Comparison of ENCODE assay signal across 21 cellular contexts in genomic region chr6:23350752-23351453, GRCh38.
DNase-seq lines count a peak whose midpoint lies in the region; ATAC-seq and TF ChIP-seq lines count a peak whose summit lies in the region.
"Had no signal": no experiment of that assay in that cellular context is flagged by ENCODE, and none has a peak within 500 bp of the region (broad histone marks: within the 10 kb centered on the region; RNA-seq: fewer than 3 reads in every experiment).

No MANE protein-coding gene starts in this region.

- H4K20me1 ChIP-seq in SK-N-SH (ENCODE audit: insufficient read depth): no peaks in the 10 kb centered on the region
- H4K20me1 ChIP-seq: BLaER1 had no signal

- ATAC-seq in foreskin keratinocyte (peak; percentile 51), esophagus mucosa (no peak), left ventricle myocardium superior (no peak)
- no peak for ATAC-seq in stimulated activated naive CD8-positive, alpha-beta T cell treated with anti-CD3 and anti-CD28 coated beads, Interleukin-15, amount 100 ng/mL, for 72 hours
- ATAC-seq: K562 had no signal

- no peaks in the 10 kb centered on the region for H3K27me3 Mint-ChIP-seq in stimulated activated naive CD8-positive, alpha-beta T cell treated with anti-CD3 and anti-CD28 coated beads, Interleukin-15, amount 100 ng/mL, for 72 hours
- H3K27me3 Mint-ChIP-seq: CD4-positive, alpha-beta memory T cell had no signal

- peak; percentile 37 to 98; a peak in 3 of 4 replicates for TF ChIP-seq EP300 in SK-N-SH (IDR thresholded peaks at IDR 0.05; ENCODE audit: borderline replicate concordance in 1 of 2, low read depth in 1 of 2, low read length in 1 of 2)

- H3K4me3 ChIP-seq in SK-N-SH (ENCODE audit: low read depth in 2 of 2, low read length in 1 of 2): no peak overlapping the region
- H3K4me3 ChIP-seq: BLaER1, K562 had no signal

- H3K79me2 ChIP-seq in SK-N-SH (ENCODE audit: insufficient read depth): no peaks in the 10 kb centered on the region

- H3K4me1 ChIP-seq in SK-N-SH (ENCODE audit: control insufficient read depth in 1 of 2, insufficient read depth in 2 of 2, low read depth in 1 of 2, low read length in 1 of 2): peaks cover 4 to 19% of the 10 kb centered on the region in 2 experiments; a peak in 3 of 4 replicates
- H3K4me1 ChIP-seq in foreskin keratinocyte: peaks cover 4% of the 10 kb centered on the region
- H3K4me1 ChIP-seq: BLaER1 had no signal

- no peaks in the 10 kb centered on the region for H3K9me2 ChIP-seq in SK-N-SH

- peak; percentile 36 for TF ChIP-seq RAD21 in SK-N-SH (IDR thresholded peaks at IDR 0.05; ENCODE audit: low read length)

- intact Hi-C loops in left ventricle myocardium superior (cut with micrococcal nuclease): no loop called here

- no peak overlapping the region for H3K4me3 Mint-ChIP-seq in stimulated activated naive CD8-positive, alpha-beta T cell treated with anti-CD3 and anti-CD28 coated beads, Interleukin-15, amount 100 ng/mL, for 72 hours
- H3K4me3 Mint-ChIP-seq: CD4-positive, alpha-beta memory T cell; HFFc6 had no signal

- H3K36me3 ChIP-seq in SK-N-SH (replicated peaks in 1 of 2; ENCODE audit: control insufficient read depth in 1 of 2, insufficient read depth in 2 of 2, low read length in 1 of 2): no peaks in the 10 kb centered on the region
- H3K36me3 ChIP-seq: BLaER1 had no signal

- no peak overlapping the region for H3K27ac Mint-ChIP-seq in stimulated activated naive CD8-positive, alpha-beta T cell treated with anti-CD3 and anti-CD28 coated beads, Interleukin-15, amount 100 ng/mL, for 72 hours
- H3K27ac Mint-ChIP-seq: CD4-positive, alpha-beta memory T cell; HFFc6 had no signal

- H2AFZ ChIP-seq in SK-N-SH (ENCODE audit: low read depth): no peak overlapping the region

- DNase-seq in DMS53 (lab: John Stamatoyannopoulos, UW) (peak; percentile 41), HT1080 (ENCODE audit: low read depth) (peak; percentile 3), SK-N-SH (peak; percentile 16), foreskin keratinocyte (peak in 1 of 2 donors; percentile 57), left ventricle myocardium superior (no peak)
- DNase-seq in stimulated activated naive CD8-positive, alpha-beta T cell treated with anti-CD3 and anti-CD28 coated beads, Interleukin-15, amount 100 ng/mL, for 72 hours: no peak
- DNase-seq in stimulated activated CD8-positive, alpha-beta memory T cell treated with anti-CD3 and anti-CD28 coated beads, Interleukin-4, amount 100 ng/mL, for 48 hours: no peak
- DNase-seq: Calu3; CD4-positive, alpha-beta memory T cell; H7; HFFc6; NCI-H1092; NCI-H1436; NCI-H187 treated with DMSO at 0.1 percent for 48 hours; NCI-H2107; NCI-H446 treated with DMSO at 0.1 percent for 48 hours; NCI-H526 treated with DMSO at 0.1 percent for 48 hours; SHP77 treated with DMSO at 0.1 percent for 48 hours had no signal

- peaks cover 27% of the 10 kb centered on the region for H3F3A ChIP-seq in SK-N-SH (replicated peaks; ENCODE audit: insufficient read depth)

- no peaks in the 10 kb centered on the region for H3K9me3 Mint-ChIP-seq in stimulated activated naive CD8-positive, alpha-beta T cell treated with anti-CD3 and anti-CD28 coated beads, Interleukin-15, amount 100 ng/mL, for 72 hours

- WGBS in SK-N-SH (ENCODE audit: low lambda C conversion rate): 32% methylated on average over 2 of the region's 2 CpGs

- no peak overlapping the region for H3K9ac ChIP-seq in SK-N-SH
- H3K9ac ChIP-seq: BLaER1 had no signal

- H3K4me1 Mint-ChIP-seq in stimulated activated naive CD8-positive, alpha-beta T cell treated with anti-CD3 and anti-CD28 coated beads, Interleukin-15, amount 100 ng/mL, for 72 hours: no peaks in the 10 kb centered on the region
- H3K4me1 Mint-ChIP-seq: CD4-positive, alpha-beta memory T cell had no signal

- H3K27me3 ChIP-seq in SK-N-SH (ENCODE audit: insufficient read depth) (no peaks in the 10 kb centered on the region), foreskin keratinocyte (no peaks in the 10 kb centered on the region)
- H3K27me3 ChIP-seq: BLaER1 had no signal

- H3K4me2 ChIP-seq in SK-N-SH: no peak overlapping the region
- H3K4me2 ChIP-seq: BLaER1 had no signal

- H3K9me3 ChIP-seq in SK-N-SH: no peaks in the 10 kb centered on the region
- H3K9me3 ChIP-seq: BLaER1 had no signal

- POLR2A ChIA-PET in SK-N-SH (lab: Yijun Ruan, JAX): no interaction called here

- TF ChIP-seq CTCF in SK-N-SH (IDR thresholded peaks at IDR 0.05) (no peak), foreskin keratinocyte (conservative IDR thresholded peaks at IDR 0.05) (no peak)

- peak overlapping the region; percentile 78 to 100; a peak in 3 of 4 replicates for H3K27ac ChIP-seq in SK-N-SH (ENCODE audit: low read depth in 2 of 2, low read length in 1 of 2)
- no peak overlapping the region for H3K27ac ChIP-seq in foreskin keratinocyte
- H3K27ac ChIP-seq: BLaER1 had no signal

- CTCF ChIA-PET in SK-N-SH (lab: Yijun Ruan, JAX): interaction anchor here (0.6 kb wide), 1 partner anchor 46 kb away, joined by 3 read pairs; no protein-coding TSS in a partner anchor

TF ChIP-seq in SK-N-SH, 30 proteins besides CTCF, POLR2A, EP300 and RAD21:
- no peak for TF ChIP-seq MEF2A (IDR thresholded peaks at IDR 0.05; ENCODE audit: borderline replicate concordance, low read depth)
- TF ChIP-seq FOXM1 (IDR thresholded peaks at IDR 0.05; ENCODE audit: low read depth): peak; percentile 60; the same call in 1 of the 2 replicates
- TF ChIP-seq TEAD4 (IDR thresholded peaks at IDR 0.05; ENCODE audit: borderline replicate concordance, insufficient read depth): peak; percentile 61; the same call in 1 of the 2 replicates
- no peak for TF ChIP-seq YY1 (IDR thresholded peaks at IDR 0.05; ENCODE audit: low read depth)
- peak; percentile 13; the same call in 1 of the 2 replicates for TF ChIP-seq FOSL2 (IDR thresholded peaks at IDR 0.05; ENCODE audit: borderline replicate concordance, low read depth)
- TF ChIP-seq SMC3 (IDR thresholded peaks at IDR 0.05; ENCODE audit: low read depth, low read length): peak; percentile 19; the same call in 1 of the 2 replicates
- no peak for TF ChIP-seq RXRA (IDR thresholded peaks at IDR 0.05; ENCODE audit: borderline replicate concordance, low read depth)
- 0 out of 2 replicates have a peak, but pooled peaks have one; percentile 27 for TF ChIP-seq POLR2AphosphoS5 (IDR thresholded peaks at IDR 0.05; ENCODE audit: low read depth, low read length)
- TF ChIP-seq MXI1 (IDR thresholded peaks at IDR 0.05; ENCODE audit: low read depth, low read length): no peak
- TF ChIP-seq NFIC (IDR thresholded peaks at IDR 0.05; ENCODE audit: borderline replicate concordance): peak; percentile 30; the same call in 1 of the 2 replicates
- TF ChIP-seq RCOR1 (IDR thresholded peaks at IDR 0.05; ENCODE audit: low read length): peak; percentile 96
- no peak for TF ChIP-seq USF2 (IDR thresholded peaks at IDR 0.05; ENCODE audit: borderline replicate concordance, low read depth, low read length)
- TF ChIP-seq GATA2 (CRISPR knock-in tag; IDR thresholded peaks at IDR 0.05): peak; percentile 82
- TF ChIP-seq PBX3 (IDR thresholded peaks at IDR 0.05): peak; percentile 75; the same call in 1 of the 2 replicates
- TF ChIP-seq CHD2 (IDR thresholded peaks at IDR 0.05; ENCODE audit: low read length, partially characterized antibody): no peak
- TF ChIP-seq NRF1 (IDR thresholded peaks at IDR 0.05; ENCODE audit: low read depth, low read length): no peak
- TF ChIP-seq TCF12 (IDR thresholded peaks at IDR 0.05): peak; percentile 83
- TF ChIP-seq RFX5 (IDR thresholded peaks at IDR 0.05; ENCODE audit: low read length): no peak
- no peak for TF ChIP-seq SIN3A (IDR thresholded peaks at IDR 0.05; ENCODE audit: borderline replicate concordance, low read depth, low read length)
TF ChIP-seq in SK-N-SH: peak in this region for 10.

Comparison
In these comparisons a context has a peak if more than half of its experiments do, and no peak if none do; other contexts are left out.
1. DNase-seq: peak in DMS53 (single experiment), HT1080 (single experiment) and SK-N-SH (single experiment); none in stimulated activated naive CD8-positive, alpha-beta T cell treated with anti-CD3 and anti-CD28 coated beads, Interleukin-15, amount 100 ng/mL, for 72 hours (0 of 2), stimulated activated CD8-positive, alpha-beta memory T cell treated with anti-CD3 and anti-CD28 coated beads, Interleukin-4, amount 100 ng/mL, for 48 hours (single experiment) and left ventricle myocardium superior (single experiment).